In genomic region chr14:34081126-34081575, GRCh38 we compare ENCODE assay signal across 12 cellular contexts.
DNase-seq lines count a peak whose midpoint lies in the region; ATAC-seq and TF ChIP-seq lines count a peak whose summit lies in the region.
"Had no signal": no experiment of that assay in that cellular context is flagged by ENCODE, and none has a peak within 500 bp of the region (broad histone marks: within the 10 kb centered on the region; RNA-seq: fewer than 3 reads in every experiment).

No MANE protein-coding gene starts in this region.

- H3K36me3 ChIP-seq in ACC112 (ENCODE audit: insufficient read depth, low read length), result no peaks in the 10 kb centered on the region
- no peaks in the 10 kb centered on the region for H3K36me3 ChIP-seq in body of pancreas (replicated peaks in 1 of 2; ENCODE audit: insufficient read depth in 1 of 2, low read depth in 2 of 2)
- H3K36me3 ChIP-seq in left lung, result no peaks in the 10 kb centered on the region

- intact Hi-C loops in body of pancreas (cut with DNase I) (no loop called here), left lung (cut with DNase I) (no loop called here)

- no peak overlapping the region for H3K27ac ChIP-seq in ACC112 (ENCODE audit: low read depth, low read length)
- peak overlapping the region; percentile 64 to 80 (median 73) for H3K27ac ChIP-seq in body of pancreas
- H3K27ac ChIP-seq in left lung, result no peak overlapping the region

- TF ChIP-seq CTCF in body of pancreas (IDR thresholded peaks at IDR 0.05), result no peak
- no peak for TF ChIP-seq CTCF in left lung (IDR thresholded peaks at IDR 0.05)
- TF ChIP-seq CTCF in GM10266 (IDR thresholded peaks at IDR 0.05; ENCODE audit: control insufficient read depth, insufficient read depth, low read depth, missing control alignments), result no peak

- DNase-seq in body of pancreas (no peak), left lung (no peak), NCI-H446 (lab: John Stamatoyannopoulos, UW) (no peak), GM10266 (ENCODE audit: extremely low spot score) (no peak)
- DNase-seq: activated CD4-positive, alpha-beta T cell treated with anti-CD3 and anti-CD28 coated beads for 36 hours; C1 segment of cervical spinal cord; stimulated activated CD4-positive, alpha-beta T cell treated with anti-CD3 and anti-CD28 coated beads, Interleukin-12 subunit alpha, Interleukin-12 subunit beta, amount 100 ng/mL, for 4 hours had no signal

- no peak overlapping the region for H2AFZ ChIP-seq in ACC112 (ENCODE audit: low read length, unreplicated experiment)

- no peaks in the 10 kb centered on the region for H3K79me2 ChIP-seq in ACC112 (ENCODE audit: control insufficient read depth, insufficient read depth, low read length, unreplicated experiment)

- H3K4me3 ChIP-seq in ACC112 (ENCODE audit: low read depth, low read length), result peak overlapping the region; percentile 20; the same call in 1 of the 2 replicates
- no peak overlapping the region for H3K4me3 ChIP-seq in body of pancreas
- no peak overlapping the region for H3K4me3 ChIP-seq in left lung
- H3K4me3 ChIP-seq: lung had no signal

- TF ChIP-seq POLR2A in body of pancreas (IDR thresholded peaks at IDR 0.05), result no peak

- 70 to 77% methylated on average over 7 of the region's 7 CpGs for WGBS in body of pancreas, 2 donors

- H3K4me1 ChIP-seq in ACC112 (ENCODE audit: control insufficient read depth, insufficient read depth, low read length, unreplicated experiment), result peaks cover 14% of the 10 kb centered on the region
- peaks cover 28% of the 10 kb centered on the region for H3K4me1 ChIP-seq in body of pancreas
- peaks cover 6 to 7% of the 10 kb centered on the region in 2 donors for H3K4me1 ChIP-seq in left lung

- peak; percentile 57 for ATAC-seq in HG02678 (IDR thresholded peaks at IDR 0.05; ENCODE audit: unreplicated experiment)
- peak; percentile 28 for ATAC-seq in body of pancreas
- peak; percentile 16 for ATAC-seq in left lung
- no peak for ATAC-seq in GM18520 (IDR thresholded peaks at IDR 0.05; ENCODE audit: unreplicated experiment)
- ATAC-seq in HG02852 (IDR thresholded peaks at IDR 0.05; ENCODE audit: unreplicated experiment), result no peak
- ATAC-seq: activated CD4-positive, alpha-beta T cell treated with anti-CD3 and anti-CD28 coated beads for 36 hours had no signal

- peaks cover 26% of the 10 kb centered on the region for H3K27me3 ChIP-seq in ACC112 (ENCODE audit: insufficient read depth, low read length)
- no peaks in the 10 kb centered on the region for H3K27me3 ChIP-seq in body of pancreas
- H3K27me3 ChIP-seq in left lung, result no peaks in the 10 kb centered on the region

- H3K9me3 ChIP-seq in body of pancreas (no peaks in the 10 kb centered on the region), left lung (no peaks in the 10 kb centered on the region)

Comparison
In these comparisons a context has a peak if more than half of its experiments do, and no peak if none do; other contexts are left out.
1. H3K27ac ChIP-seq: peak in body of pancreas (4 of 4); none in ACC112 (single experiment) and left lung (0 of 2).
2. ATAC-seq: peak in HG02678 (single experiment), body of pancreas (single experiment) and left lung (single experiment); none in GM18520 (single experiment) and HG02852 (single experiment).